Comparison of ENCODE assay signal across 1 cellular context in the genomic region with DNA sequence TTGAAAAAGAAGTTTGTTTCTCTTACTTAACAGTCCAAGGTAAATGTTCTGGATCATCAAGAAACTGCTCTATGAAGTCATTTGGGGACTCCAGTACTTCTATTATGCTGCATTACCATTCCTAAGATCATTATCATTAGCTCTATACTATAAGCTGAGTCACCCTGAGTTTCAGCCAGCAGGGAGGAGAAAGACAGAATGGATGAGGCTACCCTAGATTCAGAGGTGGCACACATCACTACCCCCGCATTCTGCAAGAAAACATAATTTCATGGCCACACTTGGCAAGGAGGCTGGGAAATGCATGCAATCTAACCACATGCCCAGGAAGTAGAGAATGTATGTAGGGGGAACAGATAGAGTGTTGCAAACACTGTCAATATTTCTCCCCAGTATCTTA.
A peak's percentile ranks its signal among the peaks of the same experiment; 100 is the strongest.
TF ChIP-seq lines count a peak whose summit lies in the region.

No MANE protein-coding gene starts in this region.

TF ChIP-seq in K562, 482 proteins besides CTCF, POLR2A, EP300 and RAD21 (continued from another document and continues in another):
- no peak for TF ChIP-seq HDGF (IDR thresholded peaks at IDR 0.05)
- no peak for TF ChIP-seq ZNF239 (CRISPR knock-in tag; IDR thresholded peaks at IDR 0.05)
- no peak; a peak in 1 of 4 replicates for TF ChIP-seq SRF (CRISPR knock-in tag; IDR thresholded peaks at IDR 0.05)
- TF ChIP-seq TEAD2 (tag; IDR thresholded peaks at IDR 0.05), result 0 out of 2 replicates have a peak, but pooled peaks have one; percentile 6
- TF ChIP-seq, protein P1, sequence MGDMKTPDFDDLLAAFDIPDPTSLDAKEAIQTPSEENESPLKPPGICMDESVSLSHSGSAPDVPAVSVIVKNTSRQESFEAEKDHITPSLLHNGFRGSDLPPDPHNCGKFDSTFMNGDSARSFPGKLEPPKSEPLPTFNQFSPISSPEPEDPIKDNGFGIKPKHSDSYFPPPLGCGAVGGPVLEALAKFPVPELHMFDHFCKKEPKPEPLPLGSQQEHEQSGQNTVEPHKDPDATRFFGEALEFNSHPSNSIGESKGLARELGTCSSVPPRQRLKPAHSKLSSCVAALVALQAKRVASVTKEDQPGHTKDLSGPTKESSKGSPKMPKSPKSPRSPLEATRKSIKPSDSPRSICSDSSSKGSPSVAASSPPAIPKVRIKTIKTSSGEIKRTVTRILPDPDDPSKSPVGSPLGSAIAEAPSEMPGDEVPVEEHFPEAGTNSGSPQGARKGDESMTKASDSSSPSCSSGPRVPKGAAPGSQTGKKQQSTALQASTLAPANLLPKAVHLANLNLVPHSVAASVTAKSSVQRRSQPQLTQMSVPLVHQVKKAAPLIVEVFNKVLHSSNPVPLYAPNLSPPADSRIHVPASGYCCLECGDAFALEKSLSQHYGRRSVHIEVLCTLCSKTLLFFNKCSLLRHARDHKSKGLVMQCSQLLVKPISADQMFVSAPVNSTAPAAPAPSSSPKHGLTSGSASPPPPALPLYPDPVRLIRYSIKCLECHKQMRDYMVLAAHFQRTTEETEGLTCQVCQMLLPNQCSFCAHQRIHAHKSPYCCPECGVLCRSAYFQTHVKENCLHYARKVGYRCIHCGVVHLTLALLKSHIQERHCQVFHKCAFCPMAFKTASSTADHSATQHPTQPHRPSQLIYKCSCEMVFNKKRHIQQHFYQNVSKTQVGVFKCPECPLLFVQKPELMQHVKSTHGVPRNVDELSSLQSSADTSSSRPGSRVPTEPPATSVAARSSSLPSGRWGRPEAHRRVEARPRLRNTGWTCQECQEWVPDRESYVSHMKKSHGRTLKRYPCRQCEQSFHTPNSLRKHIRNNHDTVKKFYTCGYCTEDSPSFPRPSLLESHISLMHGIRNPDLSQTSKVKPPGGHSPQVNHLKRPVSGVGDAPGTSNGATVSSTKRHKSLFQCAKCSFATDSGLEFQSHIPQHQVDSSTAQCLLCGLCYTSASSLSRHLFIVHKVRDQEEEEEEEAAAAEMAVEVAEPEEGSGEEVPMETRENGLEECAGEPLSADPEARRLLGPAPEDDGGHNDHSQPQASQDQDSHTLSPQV (IDR thresholded peaks at IDR 0.05), result peak; percentile 65
- no peak for TF ChIP-seq ZNF551 (CRISPR knock-in tag; IDR thresholded peaks at IDR 0.05)
- no peak for TF ChIP-seq ESRRB (CRISPR knock-in tag; IDR thresholded peaks at IDR 0.05; ENCODE audit: borderline replicate concordance)
- TF ChIP-seq, protein P2, sequence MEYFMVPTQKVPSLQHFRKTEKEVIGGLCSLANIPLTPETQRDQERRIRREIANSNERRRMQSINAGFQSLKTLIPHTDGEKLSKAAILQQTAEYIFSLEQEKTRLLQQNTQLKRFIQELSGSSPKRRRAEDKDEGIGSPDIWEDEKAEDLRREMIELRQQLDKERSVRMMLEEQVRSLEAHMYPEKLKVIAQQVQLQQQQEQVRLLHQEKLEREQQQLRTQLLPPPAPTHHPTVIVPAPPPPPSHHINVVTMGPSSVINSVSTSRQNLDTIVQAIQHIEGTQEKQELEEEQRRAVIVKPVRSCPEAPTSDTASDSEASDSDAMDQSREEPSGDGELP (CRISPR knock-in tag; IDR thresholded peaks at IDR 0.05; ENCODE audit: borderline replicate concordance), result no peak
- TF ChIP-seq TEAD1 (CRISPR knock-in tag; IDR thresholded peaks at IDR 0.05), result 0 out of 4 replicates have a peak, but pooled peaks of 1 of the 2 experiments have one; percentile 19
- TF ChIP-seq YY1 (IDR thresholded peaks at IDR 0.05; ENCODE audit: borderline replicate concordance in 1 of 3, control insufficient read depth in 1 of 3, extremely low read depth in 1 of 3, insufficient read depth in 3 of 3, insufficient read length in 1 of 3, insufficient replicate concordance in 2 of 3, low read depth in 1 of 3, low read length in 2 of 3), result no peak
- TF ChIP-seq MYC (IDR thresholded peaks at IDR 0.05; ENCODE audit: low read depth, low read length), result no peak
- no peak for TF ChIP-seq MYC (CRISPR knock-in tag; IDR thresholded peaks at IDR 0.05; ENCODE audit: borderline replicate concordance, low read depth)
- TF ChIP-seq CTBP1 (IDR thresholded peaks at IDR 0.05; ENCODE audit: borderline replicate concordance), result no peak
- TF ChIP-seq SOX6 (IDR thresholded peaks at IDR 0.05), result 0 out of 2 replicates have a peak, but pooled peaks have one; percentile 45
- no peak for TF ChIP-seq ZNF583 (CRISPR knock-in tag; IDR thresholded peaks at IDR 0.05)
- TF ChIP-seq LCOR (CRISPR knock-in tag; IDR thresholded peaks at IDR 0.05), result no peak
- TF ChIP-seq, protein P3, sequence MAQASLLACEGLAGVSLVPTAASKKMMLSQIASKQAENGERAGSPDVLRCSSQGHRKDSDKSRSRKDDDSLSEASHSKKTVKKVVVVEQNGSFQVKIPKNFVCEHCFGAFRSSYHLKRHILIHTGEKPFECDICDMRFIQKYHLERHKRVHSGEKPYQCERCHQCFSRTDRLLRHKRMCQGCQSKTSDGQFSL (CRISPR knock-in tag; IDR thresholded peaks at IDR 0.05), result no peak
- TF ChIP-seq, protein P3 (tag; IDR thresholded peaks at IDR 0.05), result no peak
- TF ChIP-seq, protein P4, sequence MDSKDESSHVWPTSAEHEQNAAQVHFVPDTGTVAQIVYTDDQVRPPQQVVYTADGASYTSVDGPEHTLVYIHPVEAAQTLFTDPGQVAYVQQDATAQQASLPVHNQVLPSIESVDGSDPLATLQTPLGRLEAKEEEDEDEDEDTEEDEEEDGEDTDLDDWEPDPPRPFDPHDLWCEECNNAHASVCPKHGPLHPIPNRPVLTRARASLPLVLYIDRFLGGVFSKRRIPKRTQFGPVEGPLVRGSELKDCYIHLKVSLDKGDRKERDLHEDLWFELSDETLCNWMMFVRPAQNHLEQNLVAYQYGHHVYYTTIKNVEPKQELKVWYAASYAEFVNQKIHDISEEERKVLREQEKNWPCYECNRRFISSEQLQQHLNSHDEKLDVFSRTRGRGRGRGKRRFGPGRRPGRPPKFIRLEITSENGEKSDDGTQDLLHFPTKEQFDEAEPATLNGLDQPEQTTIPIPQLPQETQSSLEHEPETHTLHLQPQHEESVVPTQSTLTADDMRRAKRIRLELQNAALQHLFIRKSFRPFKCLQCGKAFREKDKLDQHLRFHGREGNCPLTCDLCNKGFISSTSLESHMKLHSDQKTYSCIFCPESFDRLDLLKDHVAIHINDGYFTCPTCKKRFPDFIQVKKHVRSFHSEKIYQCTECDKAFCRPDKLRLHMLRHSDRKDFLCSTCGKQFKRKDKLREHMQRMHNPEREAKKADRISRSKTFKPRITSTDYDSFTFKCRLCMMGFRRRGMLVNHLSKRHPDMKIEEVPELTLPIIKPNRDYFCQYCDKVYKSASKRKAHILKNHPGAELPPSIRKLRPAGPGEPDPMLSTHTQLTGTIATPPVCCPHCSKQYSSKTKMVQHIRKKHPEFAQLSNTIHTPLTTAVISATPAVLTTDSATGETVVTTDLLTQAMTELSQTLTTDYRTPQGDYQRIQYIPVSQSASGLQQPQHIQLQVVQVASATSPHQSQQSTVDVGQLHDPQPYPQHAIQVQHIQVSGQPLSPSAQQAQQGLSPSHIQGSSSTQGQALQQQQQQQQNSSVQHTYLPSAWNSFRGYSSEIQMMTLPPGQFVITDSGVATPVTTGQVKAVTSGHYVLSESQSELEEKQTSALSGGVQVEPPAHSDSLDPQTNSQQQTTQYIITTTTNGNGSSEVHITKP (IDR thresholded peaks at IDR 0.05; ENCODE audit: partially characterized antibody), result peak; percentile 23
- TF ChIP-seq NFE2 (IDR thresholded peaks at IDR 0.05; ENCODE audit: low read depth), result peak; percentile 95
- no peak for TF ChIP-seq ZFP30 (CRISPR knock-in tag; IDR thresholded peaks at IDR 0.05; ENCODE audit: borderline replicate concordance)
- no peak for TF ChIP-seq ZNF224 (CRISPR knock-in tag; IDR thresholded peaks at IDR 0.05)
- no peak for TF ChIP-seq ZC3H8 (IDR thresholded peaks at IDR 0.05)
- peak; percentile 73 for TF ChIP-seq FOSL1 (tag; conservative IDR thresholded peaks at IDR 0.05)
- TF ChIP-seq, protein P5, sequence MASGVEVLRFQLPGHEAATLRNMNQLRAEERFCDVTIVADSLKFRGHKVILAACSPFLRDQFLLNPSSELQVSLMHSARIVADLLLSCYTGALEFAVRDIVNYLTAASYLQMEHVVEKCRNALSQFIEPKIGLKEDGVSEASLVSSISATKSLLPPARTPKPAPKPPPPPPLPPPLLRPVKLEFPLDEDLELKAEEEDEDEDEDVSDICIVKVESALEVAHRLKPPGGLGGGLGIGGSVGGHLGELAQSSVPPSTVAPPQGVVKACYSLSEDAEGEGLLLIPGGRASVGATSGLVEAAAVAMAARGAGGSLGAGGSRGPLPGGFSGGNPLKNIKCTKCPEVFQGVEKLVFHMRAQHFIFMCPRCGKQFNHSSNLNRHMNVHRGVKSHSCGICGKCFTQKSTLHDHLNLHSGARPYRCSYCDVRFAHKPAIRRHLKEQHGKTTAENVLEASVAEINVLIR (CRISPR knock-in tag; IDR thresholded peaks at IDR 0.05), result no peak
- no peak for TF ChIP-seq HNRNPH1 (optimal IDR thresholded peaks at IDR 0.05; ENCODE audit: low read depth, low read length)
- TF ChIP-seq ZNF175 (CRISPR knock-in tag; IDR thresholded peaks at IDR 0.05; ENCODE audit: low read depth), result no peak
- TF ChIP-seq BACH1 (tag; IDR thresholded peaks at IDR 0.05), result peak; percentile 76
- TF ChIP-seq, protein P6, sequence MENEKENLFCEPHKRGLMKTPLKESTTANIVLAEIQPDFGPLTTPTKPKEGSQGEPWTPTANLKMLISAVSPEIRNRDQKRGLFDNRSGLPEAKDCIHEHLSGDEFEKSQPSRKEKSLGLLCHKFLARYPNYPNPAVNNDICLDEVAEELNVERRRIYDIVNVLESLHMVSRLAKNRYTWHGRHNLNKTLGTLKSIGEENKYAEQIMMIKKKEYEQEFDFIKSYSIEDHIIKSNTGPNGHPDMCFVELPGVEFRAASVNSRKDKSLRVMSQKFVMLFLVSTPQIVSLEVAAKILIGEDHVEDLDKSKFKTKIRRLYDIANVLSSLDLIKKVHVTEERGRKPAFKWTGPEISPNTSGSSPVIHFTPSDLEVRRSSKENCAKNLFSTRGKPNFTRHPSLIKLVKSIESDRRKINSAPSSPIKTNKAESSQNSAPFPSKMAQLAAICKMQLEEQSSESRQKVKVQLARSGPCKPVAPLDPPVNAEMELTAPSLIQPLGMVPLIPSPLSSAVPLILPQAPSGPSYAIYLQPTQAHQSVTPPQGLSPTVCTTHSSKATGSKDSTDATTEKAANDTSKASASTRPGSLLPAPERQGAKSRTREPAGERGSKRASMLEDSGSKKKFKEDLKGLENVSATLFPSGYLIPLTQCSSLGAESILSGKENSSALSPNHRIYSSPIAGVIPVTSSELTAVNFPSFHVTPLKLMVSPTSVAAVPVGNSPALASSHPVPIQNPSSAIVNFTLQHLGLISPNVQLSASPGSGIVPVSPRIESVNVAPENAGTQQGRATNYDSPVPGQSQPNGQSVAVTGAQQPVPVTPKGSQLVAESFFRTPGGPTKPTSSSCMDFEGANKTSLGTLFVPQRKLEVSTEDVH (IDR thresholded peaks at IDR 0.05; ENCODE audit: low read depth, partially characterized antibody), result no peak
- TF ChIP-seq, protein P7, sequence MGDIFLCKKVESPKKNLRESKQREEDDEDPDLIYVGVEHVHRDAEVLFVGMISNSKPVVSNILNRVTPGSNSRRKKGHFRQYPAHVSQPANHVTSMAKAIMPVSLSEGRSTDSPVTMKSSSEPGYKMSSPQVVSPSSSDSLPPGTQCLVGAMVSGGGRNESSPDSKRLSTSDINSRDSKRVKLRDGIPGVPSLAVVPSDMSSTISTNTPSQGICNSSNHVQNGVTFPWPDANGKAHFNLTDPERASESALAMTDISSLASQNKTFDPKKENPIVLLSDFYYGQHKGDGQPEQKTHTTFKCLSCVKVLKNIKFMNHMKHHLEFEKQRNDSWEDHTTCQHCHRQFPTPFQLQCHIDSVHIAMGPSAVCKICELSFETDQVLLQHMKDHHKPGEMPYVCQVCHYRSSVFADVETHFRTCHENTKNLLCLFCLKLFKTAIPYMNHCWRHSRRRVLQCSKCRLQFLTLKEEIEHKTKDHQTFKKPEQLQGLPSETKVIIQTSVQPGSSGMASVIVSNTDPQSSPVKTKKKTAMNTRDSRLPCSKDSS (IDR thresholded peaks at IDR 0.05; ENCODE audit: low read depth, partially characterized antibody), result no peak
- no peak for TF ChIP-seq GABPB1 (CRISPR knock-in tag; IDR thresholded peaks at IDR 0.05)
- peak; percentile 36; the same call in 1 of the 2 replicates for TF ChIP-seq ATF7 (IDR thresholded peaks at IDR 0.05)
- TF ChIP-seq PURB (CRISPR knock-in tag; IDR thresholded peaks at IDR 0.05; ENCODE audit: low read depth), result no peak
- TF ChIP-seq MAFF (IDR thresholded peaks at IDR 0.05; ENCODE audit: low read length), result peak; percentile 89
